Comparison of ENCODE assay signal across 42 cellular contexts in the genomic region with DNA sequence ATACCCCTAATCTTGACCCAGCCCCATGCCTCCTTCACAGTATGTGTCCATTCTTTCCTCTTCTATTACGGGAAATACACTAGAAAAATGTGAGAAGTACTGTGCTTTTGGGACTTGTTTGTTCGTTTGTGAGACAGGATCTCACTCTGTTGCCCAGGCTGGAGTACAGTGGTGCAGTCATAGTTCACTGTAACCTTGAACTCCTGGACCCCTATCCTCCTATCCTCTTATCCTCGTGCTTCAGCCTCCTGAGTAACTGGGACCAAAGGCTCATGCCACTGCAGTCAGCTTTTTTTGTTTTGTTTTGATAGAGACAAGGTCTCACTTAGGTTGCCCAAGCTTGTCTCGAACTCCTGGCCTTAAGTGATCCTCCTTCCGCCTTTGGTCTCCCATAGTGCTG. TPM values are rescaled to one million over a fixed set of nuclear protein-coding genes. Genes with fewer than 3 reads are reported as not detected.
"Had no signal": no experiment of that assay in that cellular context is flagged by ENCODE, and none has a peak within 500 bp of the region (broad histone marks: within the 10 kb centered on the region; RNA-seq: fewer than 3 reads in every experiment).

No MANE protein-coding gene starts in this region.

- H3K27ac Mint-ChIP-seq: activated naive CD4-positive, alpha-beta T cell treated with anti-CD3 and anti-CD28 coated beads for 36 hours; activated naive CD4-positive, alpha-beta T cell treated with anti-CD3 and anti-CD28 coated beads, Interleukin-2, amount 10 ng/mL, durations not matched to agents 7 days and 5 days; activated naive CD4-positive, alpha-beta T cell treated with anti-CD3 and anti-CD28 coated beads, Interleukin-2, amount 50 U/mL, for 24 hours; activated naive CD8-positive, alpha-beta T cell; activated naive CD8-positive, alpha-beta T cell treated with anti-CD3 and anti-CD28 coated beads for 36 hours; activated naive CD8-positive, alpha-beta T cell treated with anti-CD3 and anti-CD28 coated beads, Interleukin-2, amount 10 ng/mL, durations not matched to agents 7 days and 5 days; activated naive CD8-positive, alpha-beta T cell treated with anti-CD3 and anti-CD28 coated beads, Interleukin-2, amount 50 U/mL, for 24 hours; activated T-cell treated with anti-CD3 and anti-CD28 coated beads, Interleukin-2, amount 50 U/mL, for 24 hours; activated T-cell treated with anti-CD3 and anti-CD28 coated beads, Interleukin-2, amount 50 U/mL, for 72 hours; activated T-helper 1 cell treated with anti-CD3 and anti-CD28 coated beads, Interleukin-12 subunit alpha, Interleukin-12 subunit beta, Interleukin-2, Interleukin-4 antibody, amounts not matched to agents 30 ng/mL and 10 ng/mL and 1 ng/mL, durations not matched to agents 14 hours and 24 hours and 36 hours; activated T-helper 17 cell treated with anti-CD3 and anti-CD28 coated beads, Interleukin-2, amount 50 U/mL, for 72 hours; activated T-helper 2 cell treated with anti-CD3 and anti-CD28 coated beads, Interferon-gamma antibody, Interleukin-2, Interleukin-4, amounts not matched to agents 10 μg/mL and 5 μg/mL and 100 μg/mL, durations not matched to agents 14 hours and 24 hours and 36 hours had no signal

- ATAC-seq: activated naive CD4-positive, alpha-beta T cell treated with anti-CD3 and anti-CD28 coated beads, Interleukin-2, amount 50 U/mL, for 72 hours; activated naive CD8-positive, alpha-beta T cell treated with anti-CD3 and anti-CD28 coated beads, Interleukin-2, amount 50 U/mL, for 24 hours; activated T-cell treated with anti-CD3 and anti-CD28 coated beads, Interleukin-2, amount 50 U/mL, for 4 hours; activated T-cell treated with anti-CD3 and anti-CD28 coated beads, Interleukin-2, amount 50 U/mL, for 72 hours; activated T-helper 17 cell treated with anti-CD3 and anti-CD28 coated beads, Interleukin-2, amount 50 U/mL, for 72 hours; body of pancreas had no signal

- H3K27me3 ChIP-seq: adrenal gland, ascending aorta, body of pancreas, brain microvascular endothelial cell, breast epithelium, cardiac muscle cell had no signal

- H3K9me3 ChIP-seq: adrenal gland, ascending aorta, body of pancreas, breast epithelium had no signal

- H3K27me3 Mint-ChIP-seq: activated naive CD4-positive, alpha-beta T cell treated with anti-CD3 and anti-CD28 coated beads, Interleukin-2, amount 10 ng/mL, durations not matched to agents 7 days and 5 days; activated naive CD4-positive, alpha-beta T cell treated with anti-CD3 and anti-CD28 coated beads, Interleukin-2, amount 50 U/mL, for 24 hours; activated naive CD8-positive, alpha-beta T cell; activated naive CD8-positive, alpha-beta T cell treated with anti-CD3 and anti-CD28 coated beads for 36 hours; activated naive CD8-positive, alpha-beta T cell treated with anti-CD3 and anti-CD28 coated beads, Interleukin-2, amount 10 ng/mL, durations not matched to agents 7 days and 5 days; activated naive CD8-positive, alpha-beta T cell treated with anti-CD3 and anti-CD28 coated beads, Interleukin-2, amount 50 U/mL, for 24 hours; activated T-cell treated with anti-CD3 and anti-CD28 coated beads, Interleukin-2, amount 50 U/mL, for 24 hours; activated T-helper 17 cell treated with anti-CD3 and anti-CD28 coated beads, Interleukin-2, amount 50 U/mL, for 72 hours; brain; central memory CD8-positive, alpha-beta T cell had no signal

- H3K4me1 ChIP-seq: adrenal gland, breast epithelium had no signal

- FAIRE-seq: astrocyte, bronchial epithelial cell had no signal

- DNase-seq: activated effector memory CD4-positive, alpha-beta T cell treated with anti-CD3 and anti-CD28 coated beads, Interleukin-2, amount 50 U/mL, for 16 hours; activated effector memory CD4-positive, alpha-beta T cell treated with Interleukin-2 at 50 U/mL for 16 hours; activated gamma-delta T cell; activated gamma-delta T cell treated with Interleukin-2 at 50 U/mL for 16 hours; activated naive CD4-positive, alpha-beta T cell; activated naive CD4-positive, alpha-beta T cell treated with anti-CD3 and anti-CD28 coated beads for 36 hours; activated naive CD4-positive, alpha-beta T cell treated with anti-CD3 and anti-CD28 coated beads, Interleukin-2, amount 10 ng/mL, durations not matched to agents 7 days and 5 days; activated naive CD4-positive, alpha-beta T cell treated with anti-CD3 and anti-CD28 coated beads, Interleukin-2, amount 50 U/mL, for 16 hours; activated naive CD4-positive, alpha-beta T cell treated with Interleukin-2 at 50 U/mL for 16 hours; activated naive CD8-positive, alpha-beta T cell treated with anti-CD3 and anti-CD28 coated beads for 36 hours; activated naive CD8-positive, alpha-beta T cell treated with anti-CD3 and anti-CD28 coated beads, Interleukin-2, amount 10 ng/mL, durations not matched to agents 7 days and 5 days; activated naive CD8-positive, alpha-beta T cell treated with anti-CD3 and anti-CD28 coated beads, Interleukin-2, amount 50 U/mL, for 24 hours; activated T-cell treated with anti-CD3 and anti-CD28 coated beads, Interleukin-2, amount 50 U/mL, for 1 hour; activated T-cell treated with anti-CD3 and anti-CD28 coated beads, Interleukin-2, amount 50 U/mL, for 24 hours; activated T-cell treated with anti-CD3 and anti-CD28 coated beads, Interleukin-2, amount 50 U/mL, for 4 hours; activated T-cell treated with anti-CD3 and anti-CD28 coated beads, Interleukin-2, amount 50 U/mL, for 48 hours; activated T-cell treated with anti-CD3 and anti-CD28 coated beads, Interleukin-2, amount 50 U/mL, for 72 hours; adrenal gland; amniotic stem cell; amygdala; anterior cingulate cortex; aorta; body of pancreas; brain microvascular endothelial cell; caudate nucleus; central memory CD4-positive, alpha-beta T cell; cerebellar nuclear complex had no signal

- H3K36me3 ChIP-seq: adrenal gland, breast epithelium, cardiac muscle cell had no signal

- H3K4me3 ChIP-seq: adrenal gland, ascending aorta, body of pancreas, breast epithelium, cardiac muscle cell had no signal

- H3K27ac ChIP-seq: adrenal gland, body of pancreas, brain microvascular endothelial cell, breast epithelium had no signal

- H3K9me3 Mint-ChIP-seq: activated naive CD4-positive, alpha-beta T cell treated with anti-CD3 and anti-CD28 coated beads for 36 hours; activated naive CD4-positive, alpha-beta T cell treated with anti-CD3 and anti-CD28 coated beads, Interleukin-2, amount 10 ng/mL, durations not matched to agents 7 days and 5 days; activated naive CD4-positive, alpha-beta T cell treated with anti-CD3 and anti-CD28 coated beads, Interleukin-2, amount 50 U/mL, for 24 hours; activated naive CD8-positive, alpha-beta T cell treated with anti-CD3 and anti-CD28 coated beads for 36 hours; activated naive CD8-positive, alpha-beta T cell treated with anti-CD3 and anti-CD28 coated beads, Interleukin-2, amount 50 U/mL, for 24 hours; activated T-cell treated with anti-CD3 and anti-CD28 coated beads, Interleukin-2, amount 50 U/mL, for 24 hours; activated T-helper 1 cell treated with anti-CD3 and anti-CD28 coated beads, Interleukin-12 subunit alpha, Interleukin-12 subunit beta, Interleukin-2, Interleukin-4 antibody, amounts not matched to agents 30 ng/mL and 10 ng/mL and 1 ng/mL, durations not matched to agents 14 hours and 24 hours and 36 hours; activated T-helper 17 cell treated with anti-CD3 and anti-CD28 coated beads, Interleukin-2, amount 50 U/mL, for 72 hours; activated T-helper 2 cell treated with anti-CD3 and anti-CD28 coated beads, Interferon-gamma antibody, Interleukin-2, Interleukin-4, amounts not matched to agents 10 μg/mL and 5 μg/mL and 100 μg/mL, durations not matched to agents 14 hours and 24 hours and 36 hours; brain had no signal

- H3K4me3 Mint-ChIP-seq: activated naive CD4-positive, alpha-beta T cell treated with anti-CD3 and anti-CD28 coated beads for 36 hours; activated naive CD4-positive, alpha-beta T cell treated with anti-CD3 and anti-CD28 coated beads, Interleukin-2, amount 10 ng/mL, durations not matched to agents 7 days and 5 days; activated naive CD4-positive, alpha-beta T cell treated with anti-CD3 and anti-CD28 coated beads, Interleukin-2, amount 50 U/mL, for 24 hours; activated naive CD8-positive, alpha-beta T cell; activated naive CD8-positive, alpha-beta T cell treated with anti-CD3 and anti-CD28 coated beads for 36 hours; activated naive CD8-positive, alpha-beta T cell treated with anti-CD3 and anti-CD28 coated beads, Interleukin-2, amount 10 ng/mL, durations not matched to agents 7 days and 5 days; activated naive CD8-positive, alpha-beta T cell treated with anti-CD3 and anti-CD28 coated beads, Interleukin-2, amount 50 U/mL, for 24 hours; activated T-cell treated with anti-CD3 and anti-CD28 coated beads, Interleukin-2, amount 50 U/mL, for 24 hours; activated T-cell treated with anti-CD3 and anti-CD28 coated beads, Interleukin-2, amount 50 U/mL, for 4 hours; activated T-cell treated with anti-CD3 and anti-CD28 coated beads, Interleukin-2, amount 50 U/mL, for 72 hours; activated T-helper 1 cell treated with anti-CD3 and anti-CD28 coated beads, Interleukin-12 subunit alpha, Interleukin-12 subunit beta, Interleukin-2, Interleukin-4 antibody, amounts not matched to agents 30 ng/mL and 10 ng/mL and 1 ng/mL, durations not matched to agents 14 hours and 24 hours and 36 hours; activated T-helper 17 cell treated with anti-CD3 and anti-CD28 coated beads, Interleukin-2, amount 50 U/mL, for 72 hours; brain; central memory CD8-positive, alpha-beta T cell had no signal

- H3K4me1 Mint-ChIP-seq: activated naive CD8-positive, alpha-beta T cell treated with anti-CD3 and anti-CD28 coated beads, Interleukin-2, amount 10 ng/mL, durations not matched to agents 7 days and 5 days; activated naive CD8-positive, alpha-beta T cell treated with anti-CD3 and anti-CD28 coated beads, Interleukin-2, amount 50 U/mL, for 24 hours had no signal

RNA-seq across cellular contexts. Expression of gene GAS2L2, which starts 51.5 kb away (rescaled TPM):
- total RNA-seq: activated T-helper 17 cell treated with anti-CD3 and anti-CD28 coated beads, Interleukin-2, amount 50 U/mL, for 72 hours; activated T-helper 2 cell treated with anti-CD3 and anti-CD28 coated beads, Interferon-gamma antibody, Interleukin-2, Interleukin-4, amounts not matched to agents 10 μg/mL and 5 μg/mL and 100 μg/mL, durations not matched to agents 14 hours and 24 hours and 36 hours; aorta; ascending aorta; body of pancreas; bronchial epithelial cell; cardiac muscle cell had no signal

RNA-seq across cellular contexts. Expression of gene C17orf50, which starts 59.2 kb away (rescaled TPM):
- total RNA-seq: activated naive CD4-positive, alpha-beta T cell treated with anti-CD3 and anti-CD28 coated beads for 36 hours; activated naive CD4-positive, alpha-beta T cell treated with anti-CD3 and anti-CD28 coated beads, Interleukin-2, amount 50 U/mL, for 72 hours; activated naive CD8-positive, alpha-beta T cell treated with anti-CD3 and anti-CD28 coated beads for 36 hours; activated naive CD8-positive, alpha-beta T cell treated with anti-CD3 and anti-CD28 coated beads, Interleukin-2, amount 10 ng/mL, durations not matched to agents 7 days and 5 days; activated T-cell treated with anti-CD3 and anti-CD28 coated beads, Interleukin-2, amount 50 U/mL, for 4 hours; activated T-cell treated with anti-CD3 and anti-CD28 coated beads, Interleukin-2, amount 50 U/mL, for 72 hours; activated T-helper 1 cell treated with anti-CD3 and anti-CD28 coated beads, Interleukin-12 subunit alpha, Interleukin-12 subunit beta, Interleukin-2, Interleukin-4 antibody, amounts not matched to agents 30 ng/mL and 10 ng/mL and 1 ng/mL, durations not matched to agents 14 hours and 24 hours and 36 hours; activated T-helper 17 cell treated with anti-CD3 and anti-CD28 coated beads, Interleukin-2, amount 50 U/mL, for 72 hours; activated T-helper 2 cell treated with anti-CD3 and anti-CD28 coated beads, Interferon-gamma antibody, Interleukin-2, Interleukin-4, amounts not matched to agents 10 μg/mL and 5 μg/mL and 100 μg/mL, durations not matched to agents 14 hours and 24 hours and 36 hours; aorta; ascending aorta; astrocyte; body of pancreas; breast epithelium; bronchial epithelial cell; cardiac septum; cerebellum had no signal
- polyA plus RNA-seq: aorta had no signal
